Comparison of ENCODE assay signal across 18 cellular contexts in the genomic region with DNA sequence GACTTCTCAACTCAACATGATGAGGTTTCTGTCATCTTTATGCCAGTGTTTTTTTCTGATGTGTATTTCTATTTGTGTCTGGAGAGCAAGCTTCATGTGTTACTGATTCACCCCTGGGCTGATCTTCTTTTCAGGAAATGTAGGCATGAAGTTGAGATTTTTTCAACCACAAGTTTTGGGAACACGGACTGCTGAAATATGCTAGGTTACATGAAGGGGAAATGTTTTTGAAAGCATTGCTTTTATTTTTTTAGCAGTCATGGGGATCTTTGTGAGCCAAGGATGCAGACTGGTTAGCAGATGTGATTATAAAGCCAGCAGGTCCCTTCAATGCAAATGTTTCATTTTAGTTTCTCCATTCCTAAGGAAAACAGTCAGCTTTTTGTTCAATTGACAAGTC.
DNase-seq lines count a peak whose midpoint lies in the region; ATAC-seq and TF ChIP-seq lines count a peak whose summit lies in the region.
"Had no signal": no experiment of that assay in that cellular context is flagged by ENCODE, and none has a peak within 500 bp of the region (broad histone marks: within the 10 kb centered on the region; RNA-seq: fewer than 3 reads in every experiment).

No MANE protein-coding gene starts in this region.

- no peaks in the 10 kb centered on the region for H3K9me3 ChIP-seq in ascending aorta
- no peaks in the 10 kb centered on the region for H3K9me3 ChIP-seq in mesenchymal stem cell (ENCODE audit: control insufficient read depth, low read length)
- H3K9me3 ChIP-seq in tibial nerve = no peaks in the 10 kb centered on the region
- H3K9me3 ChIP-seq: uterus had no signal

- 53% methylated on average over 1 of the region's 1 CpG for WGBS in mesenchymal stem cell
- 30 to 41% methylated on average over 1 of the region's 1 CpG for WGBS in tibial nerve, 2 donors

- CTCF ChIA-PET in activated CD4-positive, alpha-beta T cell treated with anti-CD3 and anti-CD28 coated beads, Interleukin-2, amount 10 ng/mL, durations not matched to agents 7 days and 5 days (lab: Charles Lee) = no interaction called here

- TF ChIP-seq EP300 in tibial nerve (IDR thresholded peaks at IDR 0.05) = no peak

- H3K27me3 Mint-ChIP-seq in activated CD4-positive, alpha-beta T cell treated with anti-CD3 and anti-CD28 coated beads, Interleukin-2, amount 10 ng/mL, durations not matched to agents 7 days and 5 days = no peaks in the 10 kb centered on the region
- H3K27me3 Mint-ChIP-seq in activated T-helper 17 cell treated with anti-CD3 and anti-CD28 coated beads, Interleukin-2, amount 50 U/mL, for 72 hours = no peaks in the 10 kb centered on the region
- H3K27me3 Mint-ChIP-seq: activated CD8-positive, alpha-beta memory T cell treated with anti-CD3 and anti-CD28 coated beads, Interleukin-2, amount 10 ng/mL, durations not matched to agents 7 days and 5 days; activated naive CD8-positive, alpha-beta T cell treated with anti-CD3 and anti-CD28 coated beads for 36 hours had no signal

- no peak overlapping the region for H3K18ac ChIP-seq in mesenchymal stem cell (ENCODE audit: low read depth in 1 of 2, low read length in 2 of 2)

- H2BK120ac ChIP-seq in mesenchymal stem cell (ENCODE audit: low read depth, low read length) = no peak overlapping the region

- no peak overlapping the region for H3K23ac ChIP-seq in mesenchymal stem cell (ENCODE audit: low read length in 2 of 2)

- no peak overlapping the region for H3K4me3 ChIP-seq in ascending aorta
- no peak overlapping the region for H3K4me3 ChIP-seq in mesenchymal stem cell (ENCODE audit: insufficient read depth in 1 of 2, low read depth in 1 of 2, low read length in 2 of 2)
- H3K4me3 ChIP-seq in tibial nerve = no peak overlapping the region
- H3K4me3 ChIP-seq: neural progenitor cell, uterus had no signal

- H3K9me3 Mint-ChIP-seq in activated CD4-positive, alpha-beta T cell treated with anti-CD3 and anti-CD28 coated beads, Interleukin-2, amount 10 ng/mL, durations not matched to agents 7 days and 5 days = no peaks in the 10 kb centered on the region
- H3K9me3 Mint-ChIP-seq in activated T-helper 17 cell treated with anti-CD3 and anti-CD28 coated beads, Interleukin-2, amount 50 U/mL, for 72 hours = peaks cover 4% of the 10 kb centered on the region
- H3K9me3 Mint-ChIP-seq: activated naive CD8-positive, alpha-beta T cell treated with anti-CD3 and anti-CD28 coated beads for 36 hours; neural progenitor cell had no signal

- H4K91ac ChIP-seq in mesenchymal stem cell (ENCODE audit: low read length) = no peak overlapping the region

- ATAC-seq in GM21825 (IDR thresholded peaks at IDR 0.05; ENCODE audit: unreplicated experiment) = peak; percentile 12
- no peak for ATAC-seq in activated T-helper 17 cell treated with anti-CD3 and anti-CD28 coated beads, Interleukin-2, amount 50 U/mL, for 72 hours (replicated peaks)
- ATAC-seq: activated CD8-positive, alpha-beta memory T cell treated with anti-CD3 and anti-CD28 coated beads, Interleukin-2, amount 10 ng/mL, durations not matched to agents 7 days and 5 days; left ventricle myocardium superior had no signal

- no peak overlapping the region for H3K4me3 Mint-ChIP-seq in activated CD4-positive, alpha-beta T cell treated with anti-CD3 and anti-CD28 coated beads, Interleukin-2, amount 10 ng/mL, durations not matched to agents 7 days and 5 days
- H3K4me3 Mint-ChIP-seq in activated T-helper 17 cell treated with anti-CD3 and anti-CD28 coated beads, Interleukin-2, amount 50 U/mL, for 72 hours = no peak overlapping the region
- H3K4me3 Mint-ChIP-seq: activated CD8-positive, alpha-beta memory T cell treated with anti-CD3 and anti-CD28 coated beads, Interleukin-2, amount 10 ng/mL, durations not matched to agents 7 days and 5 days; activated naive CD8-positive, alpha-beta T cell treated with anti-CD3 and anti-CD28 coated beads for 36 hours; neural progenitor cell had no signal

- no peak for TF ChIP-seq POLR2A in tibial nerve (IDR thresholded peaks at IDR 0.05)

- H3K14ac ChIP-seq in mesenchymal stem cell (ENCODE audit: low read length in 2 of 2) = no peak overlapping the region

- H3K27ac ChIP-seq in ascending aorta (peak overlapping the region; percentile 56 to 79), mesenchymal stem cell (ENCODE audit: low read length, poor library complexity, severe bottlenecking) (peak overlapping the region; percentile 49), tibial nerve (no peak overlapping the region)
- H3K27ac ChIP-seq: C4-2B, neural progenitor cell, uterus had no signal

- no peak overlapping the region for H2BK15ac ChIP-seq in mesenchymal stem cell (ENCODE audit: low read depth, poor library complexity, severe bottlenecking)

- H2AFZ ChIP-seq in mesenchymal stem cell (ENCODE audit: low read depth, low read length) = no peak overlapping the region
- H2AFZ ChIP-seq: neural progenitor cell had no signal

- peaks cover 0 to 5% of the 10 kb centered on the region in 2 donors for H3K4me1 ChIP-seq in ascending aorta
- peaks cover 4% of the 10 kb centered on the region for H3K4me1 ChIP-seq in mesenchymal stem cell (ENCODE audit: control insufficient read depth, insufficient read depth, low read depth, low read length)
- H3K4me1 ChIP-seq in tibial nerve = no peaks in the 10 kb centered on the region
- H3K4me1 ChIP-seq: neural progenitor cell, uterus had no signal

- no peak overlapping the region for H2BK5ac ChIP-seq in mesenchymal stem cell (ENCODE audit: low read depth, low read length, poor library complexity, severe bottlenecking)

- no peak overlapping the region for H4K8ac ChIP-seq in mesenchymal stem cell (ENCODE audit: low read length)

- H3K36me3 ChIP-seq in ascending aorta (no peaks in the 10 kb centered on the region), mesenchymal stem cell (ENCODE audit: control insufficient read depth in 1 of 2, insufficient read depth in 2 of 2, low read depth in 1 of 2, low read length in 2 of 2) (no peaks in the 10 kb centered on the region), tibial nerve (no peaks in the 10 kb centered on the region)
- H3K36me3 ChIP-seq: neural progenitor cell, uterus had no signal

- no peak for TF ChIP-seq CTCF in ascending aorta (IDR thresholded peaks at IDR 0.05)
- no peak for TF ChIP-seq CTCF in tibial nerve (IDR thresholded peaks at IDR 0.05)

- no peaks in the 10 kb centered on the region for H3K79me1 ChIP-seq in mesenchymal stem cell (replicated peaks; ENCODE audit: low read length, poor library complexity, severe bottlenecking)

- H3K27me3 ChIP-seq in ascending aorta (no peaks in the 10 kb centered on the region), mesenchymal stem cell (ENCODE audit: control insufficient read depth in 1 of 2, insufficient read depth in 1 of 2, low read length in 2 of 2) (no peaks in the 10 kb centered on the region), tibial nerve (no peaks in the 10 kb centered on the region)
- H3K27me3 ChIP-seq: neural progenitor cell, uterus had no signal

- H3K4me1 Mint-ChIP-seq in activated CD4-positive, alpha-beta T cell treated with anti-CD3 and anti-CD28 coated beads, Interleukin-2, amount 10 ng/mL, durations not matched to agents 7 days and 5 days = no peaks in the 10 kb centered on the region
- no peaks in the 10 kb centered on the region for H3K4me1 Mint-ChIP-seq in activated T-helper 17 cell treated with anti-CD3 and anti-CD28 coated beads, Interleukin-2, amount 50 U/mL, for 72 hours
- H3K4me1 Mint-ChIP-seq: activated CD8-positive, alpha-beta memory T cell treated with anti-CD3 and anti-CD28 coated beads, Interleukin-2, amount 10 ng/mL, durations not matched to agents 7 days and 5 days; activated naive CD8-positive, alpha-beta T cell treated with anti-CD3 and anti-CD28 coated beads for 36 hours; neural progenitor cell had no signal

- H3K4me2 ChIP-seq in mesenchymal stem cell (ENCODE audit: low read length, poor library complexity, severe bottlenecking) = no peak overlapping the region
- H3K4me2 ChIP-seq: neural progenitor cell had no signal

- POLR2A ChIA-PET in activated CD4-positive, alpha-beta T cell treated with anti-CD3 and anti-CD28 coated beads, Interleukin-2, amount 10 ng/mL, durations not matched to agents 7 days and 5 days (lab: Charles Lee) = no interaction called here

- intact Hi-C loops in ascending aorta (cut with DNase I) = loop anchor here (5.0 to 10.0 kb wide), 2 partner anchors 167 to 216 kb away; partner anchors contain the start of gene COL8A1

- DNase-seq in GM03348 (ENCODE audit: low spot score) (peak; percentile 80), ascending aorta (ENCODE audit: low spot score in 2 of 2) (no peak), mesenchymal stem cell (no peak), tibial nerve (ENCODE audit: low spot score in 2 of 2) (no peak)
- DNase-seq in activated CD4-positive, alpha-beta T cell treated with anti-CD3 and anti-CD28 coated beads, Interleukin-2, amount 10 ng/mL, durations not matched to agents 7 days and 5 days = no peak
- no peak for DNase-seq in stimulated activated CD4-positive, alpha-beta T cell treated with anti-CD3 and anti-CD28 coated beads, Interleukin-4, amount 100 ng/mL, for 24 hours
- DNase-seq: activated CD8-positive, alpha-beta memory T cell treated with anti-CD3 and anti-CD28 coated beads, Interleukin-2, amount 10 ng/mL, durations not matched to agents 7 days and 5 days; activated naive CD8-positive, alpha-beta T cell treated with anti-CD3 and anti-CD28 coated beads for 36 hours; GF-D8; head of caudate nucleus; left ventricle myocardium superior; NCI-H1092; NCI-H526; uterus had no signal

- no peak overlapping the region for H3K27ac Mint-ChIP-seq in activated CD4-positive, alpha-beta T cell treated with anti-CD3 and anti-CD28 coated beads, Interleukin-2, amount 10 ng/mL, durations not matched to agents 7 days and 5 days
- H3K27ac Mint-ChIP-seq in activated T-helper 17 cell treated with anti-CD3 and anti-CD28 coated beads, Interleukin-2, amount 50 U/mL, for 72 hours = no peak overlapping the region
- H3K27ac Mint-ChIP-seq: activated CD8-positive, alpha-beta memory T cell treated with anti-CD3 and anti-CD28 coated beads, Interleukin-2, amount 10 ng/mL, durations not matched to agents 7 days and 5 days; activated naive CD8-positive, alpha-beta T cell treated with anti-CD3 and anti-CD28 coated beads for 36 hours; neural progenitor cell had no signal

- no peak overlapping the region for H2AK5ac ChIP-seq in mesenchymal stem cell (ENCODE audit: low read length, severe bottlenecking)

- no peak overlapping the region for H3K9ac ChIP-seq in mesenchymal stem cell (ENCODE audit: low read length)
- H3K9ac ChIP-seq: neural progenitor cell had no signal

- H3K36me3 Mint-ChIP-seq in activated CD4-positive, alpha-beta T cell treated with anti-CD3 and anti-CD28 coated beads, Interleukin-2, amount 10 ng/mL, durations not matched to agents 7 days and 5 days (ENCODE audit: low read depth) = no peaks in the 10 kb centered on the region
- no peaks in the 10 kb centered on the region for H3K36me3 Mint-ChIP-seq in activated T-helper 17 cell treated with anti-CD3 and anti-CD28 coated beads, Interleukin-2, amount 50 U/mL, for 72 hours (ENCODE audit: low read depth)
- H3K36me3 Mint-ChIP-seq: activated CD8-positive, alpha-beta memory T cell treated with anti-CD3 and anti-CD28 coated beads, Interleukin-2, amount 10 ng/mL, durations not matched to agents 7 days and 5 days; activated naive CD8-positive, alpha-beta T cell treated with anti-CD3 and anti-CD28 coated beads for 36 hours; neural progenitor cell had no signal

- no peak overlapping the region for H2BK12ac ChIP-seq in mesenchymal stem cell (ENCODE audit: low read length in 2 of 2)

- H3K4ac ChIP-seq in mesenchymal stem cell (ENCODE audit: low read depth in 1 of 2, low read length in 2 of 2) = no peak overlapping the region

Comparison
In these comparisons a context has a peak if more than half of its experiments do, and no peak if none do; other contexts are left out.
1. H3K27ac ChIP-seq: peak in ascending aorta (2 of 2) and mesenchymal stem cell (single experiment); none in tibial nerve (0 of 4).